8 cellular contexts compared by ENCODE assay signal in the genomic region with DNA sequence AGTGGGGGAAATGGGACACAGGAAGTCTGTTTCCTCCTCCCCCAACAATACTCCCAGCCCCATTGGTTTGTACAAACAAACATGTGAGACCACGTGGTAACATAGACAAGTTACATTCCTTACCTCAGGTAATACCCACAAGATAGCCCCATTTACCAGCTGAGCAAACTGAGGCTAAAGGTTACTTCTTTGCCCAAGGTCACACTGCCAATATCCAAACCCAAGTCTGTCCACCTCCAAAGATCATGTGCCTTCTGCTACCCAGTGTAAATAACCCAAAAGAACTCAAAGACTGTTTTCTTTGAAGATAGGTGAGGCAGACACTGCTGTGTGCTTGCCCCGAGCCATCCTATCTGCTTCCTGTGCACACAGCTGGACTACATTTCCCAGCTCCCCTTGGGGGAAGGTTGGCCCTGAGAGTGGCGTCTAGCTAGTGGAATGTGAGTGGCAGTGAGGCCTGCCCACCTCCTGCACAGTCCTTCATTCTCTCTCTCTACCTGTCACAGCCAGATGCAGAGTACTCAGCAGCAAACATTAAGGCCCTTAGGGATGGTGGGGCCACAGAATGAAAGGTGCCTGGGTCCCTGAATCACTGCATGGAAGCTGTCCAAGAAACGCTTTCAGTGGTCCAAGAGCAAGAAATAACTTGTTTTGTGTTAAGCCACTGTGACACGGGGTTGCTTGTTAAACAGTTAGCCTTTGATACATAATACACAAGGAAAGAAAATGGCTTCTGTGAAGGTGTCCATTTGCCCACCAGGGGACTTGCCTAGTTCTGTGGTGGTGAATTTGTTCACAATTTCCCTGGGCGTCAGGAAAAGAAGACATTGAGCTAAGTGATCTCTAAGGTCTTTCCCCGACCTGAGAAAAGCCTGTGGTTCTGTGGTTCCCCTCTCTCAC.
DNase-seq lines count a peak whose midpoint lies in the region; ATAC-seq, FAIRE-seq and TF ChIP-seq lines count a peak whose summit lies in the region.

No MANE protein-coding gene starts in this region.

- H2BK120ac ChIP-seq in trophoblast cell (ENCODE audit: insufficient read depth, low read length, poor library complexity) (no peak overlapping the region), mesenchymal stem cell (ENCODE audit: low read depth, low read length) (no peak overlapping the region)

- no peak overlapping the region for H2BK15ac ChIP-seq in mesenchymal stem cell (ENCODE audit: low read depth, poor library complexity, severe bottlenecking)

- H3K27ac Mint-ChIP-seq in CD8-positive, alpha-beta memory T cell = peak overlapping the region in 3 of 8 donors; percentile 3 to 46 (median 34)

- POLR2A ChIA-PET in CD8-positive, alpha-beta memory T cell (lab: Charles Lee) = no interaction called here
- POLR2A ChIA-PET in K562 (lab: Yijun Ruan, JAX) = interaction anchor here (1.0 to 2.3 kb wide), 5 partner anchors 14 to 471 kb away, joined by 3 to 9 read pairs (median 4); no protein-coding TSS in a partner anchor

- in situ Hi-C loops in K562 (cut with MboI) = loop anchor here (10.0 to 25.0 kb wide), 3 partner anchors 618 to 1268 kb away; partner anchors contain the start of genes HOXA10, HOXA3, HOXA7 and HOXA9

- no peak overlapping the region for H3K4me3 ChIP-seq in CD8-positive, alpha-beta memory T cell (ENCODE audit: low read length)
- H3K4me3 ChIP-seq in OCI-LY3 (ENCODE audit: low read length) (peak overlapping the region; percentile 76), K562 (no peak overlapping the region), trophoblast cell (ENCODE audit: low read depth, low read length) (no peak overlapping the region), mesenchymal stem cell (ENCODE audit: insufficient read depth in 1 of 2, low read depth in 1 of 2, low read length in 2 of 2) (no peak overlapping the region)

- H3K4me1 Mint-ChIP-seq in CD8-positive, alpha-beta memory T cell = peaks cover 24 to 35% (median 34%) of the 10 kb centered on the region in 3 donors

- H3K4me3 Mint-ChIP-seq in CD8-positive, alpha-beta memory T cell = peak overlapping the region; percentile 11 to 82 (median 48)

- peaks cover 8 to 12% of the 10 kb centered on the region in 2 donors for H3K27me3 Mint-ChIP-seq in CD8-positive, alpha-beta memory T cell

- 63% methylated on average over 7 of the region's 7 CpGs for WGBS in K562 (ENCODE audit: insufficient coverage, low coverage, missing lambda C conversion rate)
- no CpG with 5 or more reads among the region's 7 CpGs for WGBS in trophoblast cell (ENCODE audit: extremely low coverage, insufficient coverage, insufficient read length)
- WGBS in mesenchymal stem cell = 82% methylated on average over 6 of the region's 7 CpGs

- H4K8ac ChIP-seq in trophoblast cell (ENCODE audit: low read depth, low read length) = peak overlapping the region; percentile 48
- no peak overlapping the region for H4K8ac ChIP-seq in mesenchymal stem cell (ENCODE audit: low read length)

- ATAC-seq in GM18861 (IDR thresholded peaks at IDR 0.05; ENCODE audit: unreplicated experiment) = peak; percentile 69
- ATAC-seq in HG02981 (IDR thresholded peaks at IDR 0.05; ENCODE audit: unreplicated experiment) = peak; percentile 73
- peak; percentile 45 for ATAC-seq in K562

- H4K20me1 ChIP-seq in OCI-LY3 (ENCODE audit: insufficient read depth, low read length) (no peaks in the 10 kb centered on the region), K562 (replicated peaks; ENCODE audit: control insufficient read depth, insufficient read depth, low read length) (no peaks in the 10 kb centered on the region)

- H3K79me1 ChIP-seq in trophoblast cell (ENCODE audit: low read length) (no peaks in the 10 kb centered on the region), mesenchymal stem cell (replicated peaks; ENCODE audit: low read length, poor library complexity, severe bottlenecking) (no peaks in the 10 kb centered on the region)

- CTCF ChIA-PET in CD8-positive, alpha-beta memory T cell (lab: Charles Lee) = interaction anchor here (1.0 to 7.0 kb wide), 26 partner anchors 10 to 1267 kb away, joined by 3 to 85 read pairs (median 4); partner anchors contain the start of genes NFE2L3 and SNX10
- CTCF ChIA-PET in K562 (lab: Yijun Ruan, JAX; ENCODE audit: low intra/inter-chr PET ratio) = interaction anchor here (1.2 to 2.4 kb wide), 4 partner anchors 168 to 773 kb away, joined by 4 to 22 read pairs (median 14); no protein-coding TSS in a partner anchor

- H3K9me3 Mint-ChIP-seq in CD8-positive, alpha-beta memory T cell = no peaks in the 10 kb centered on the region

- H2BK12ac ChIP-seq in trophoblast cell (ENCODE audit: low read length) = no peak overlapping the region
- no peak overlapping the region for H2BK12ac ChIP-seq in mesenchymal stem cell (ENCODE audit: low read length in 2 of 2)

- peak overlapping the region; percentile 71 for H3K9ac ChIP-seq in OCI-LY3 (ENCODE audit: low read length)
- H3K9ac ChIP-seq in K562 (ENCODE audit: insufficient read depth in 1 of 2, low read depth in 2 of 2, low read length in 2 of 2) = no peak overlapping the region
- no peak overlapping the region for H3K9ac ChIP-seq in trophoblast cell (ENCODE audit: low read length)
- no peak overlapping the region for H3K9ac ChIP-seq in mesenchymal stem cell (ENCODE audit: low read length)

- no TSS peak for BruUV-seq in K562 (replicated peaks; lab: Mats Ljungman, UMichigan)

- H2AFZ ChIP-seq in OCI-LY3 (ENCODE audit: low read depth, low read length) (peak overlapping the region; percentile 82), K562 (ENCODE audit: low read depth, low read length) (peak overlapping the region; percentile 99), trophoblast cell (ENCODE audit: insufficient read depth, low read length, poor library complexity) (peak overlapping the region; percentile 30), mesenchymal stem cell (ENCODE audit: low read depth, low read length) (no peak overlapping the region)

- FAIRE-seq in K562 (lab: Jason Lieb, UNC) = no peak

- H3K9me1 ChIP-seq in K562 (ENCODE audit: control insufficient read depth, insufficient read depth, low read length) = no peaks in the 10 kb centered on the region

- no peak overlapping the region for H3K27ac ChIP-seq in CD8-positive, alpha-beta memory T cell (ENCODE audit: low read depth, low read length)
- H3K27ac ChIP-seq in OCI-LY3 (ENCODE audit: low read length) (peak overlapping the region; percentile 28; the same call in 1 of the 2 replicates), K562 (ENCODE audit: extremely low read depth, low read depth, low read length) (no peak overlapping the region), trophoblast cell (ENCODE audit: low read depth, low read length) (no peak overlapping the region), mesenchymal stem cell (ENCODE audit: low read length, poor library complexity, severe bottlenecking) (no peak overlapping the region)

- no peak overlapping the region for H3K18ac ChIP-seq in trophoblast cell (ENCODE audit: low read length)
- no peak overlapping the region for H3K18ac ChIP-seq in mesenchymal stem cell (ENCODE audit: low read depth in 1 of 2, low read length in 2 of 2)

- TF ChIP-seq EP300 in K562 (IDR thresholded peaks at IDR 0.05; ENCODE audit: low read length) = no peak

- H3K4me1 ChIP-seq in CD8-positive, alpha-beta memory T cell (ENCODE audit: insufficient read depth, low read length) = peaks cover 15% of the 10 kb centered on the region
- H3K4me1 ChIP-seq in OCI-LY3 (ENCODE audit: low read length) (peaks cover 28% of the 10 kb centered on the region), K562 (replicated peaks in 1 of 2; ENCODE audit: control insufficient read depth in 2 of 2, insufficient read depth in 2 of 2, low read length in 2 of 2) (peaks cover 4 to 18% of the 10 kb centered on the region in 2 experiments; a peak in 4 of 5 replicates), trophoblast cell (ENCODE audit: control insufficient read depth in 1 of 2, insufficient read depth in 2 of 2, low read length in 2 of 2) (peaks cover 4 to 9% of the 10 kb centered on the region in 2 experiments), mesenchymal stem cell (ENCODE audit: control insufficient read depth, insufficient read depth, low read depth, low read length) (peaks cover 4% of the 10 kb centered on the region)

- TF ChIP-seq RAD21 in K562 (CRISPR knock-in tag; conservative IDR thresholded peaks at IDR 0.05 in 1 of 2, IDR thresholded peaks at IDR 0.05 in 1 of 2) = no peak

- H4K12ac ChIP-seq in trophoblast cell (ENCODE audit: low read depth, low read length) = no peak overlapping the region

- intact Hi-C loops in K562 (cut with micrococcal nuclease) = loop anchor here (5.0 to 10.0 kb wide), 4 partner anchors 183 to 1268 kb away; partner anchors contain the start of genes CBX3 and HNRNPA2B1

- H2BK5ac ChIP-seq in trophoblast cell (ENCODE audit: low read depth, low read length, poor library complexity) (no peak overlapping the region), mesenchymal stem cell (ENCODE audit: low read depth, low read length, poor library complexity, severe bottlenecking) (no peak overlapping the region)

- TF ChIP-seq CTCF in OCI-LY3 (IDR thresholded peaks at IDR 0.05; ENCODE audit: low read depth, low read length) (no peak), K562 (IDR thresholded peaks at IDR 0.05 in 2 of 3, conservative IDR thresholded peaks at IDR 0.05 in 1 of 3; ENCODE audit: insufficient read depth in 2 of 3, low read depth in 1 of 3, low read length in 3 of 3) (no peak)

- peaks cover 0 to 2% (median under 1%) of the 10 kb centered on the region in 3 donors for H3K36me3 Mint-ChIP-seq in CD8-positive, alpha-beta memory T cell

- H3K14ac ChIP-seq in trophoblast cell (ENCODE audit: low read length) = no peak overlapping the region
- H3K14ac ChIP-seq in mesenchymal stem cell (ENCODE audit: low read length in 2 of 2) = no peak overlapping the region

- H3K27me3 ChIP-seq in CD8-positive, alpha-beta memory T cell (ENCODE audit: insufficient read depth, low read length, poor library complexity, severe bottlenecking) = no peaks in the 10 kb centered on the region
- H3K27me3 ChIP-seq in OCI-LY3 (ENCODE audit: low read depth, low read length) (peaks cover 15% of the 10 kb centered on the region), K562 (ENCODE audit: control insufficient read depth in 2 of 2, insufficient read depth in 2 of 2, low read length in 2 of 2) (no peaks in the 10 kb centered on the region; a peak in 1 of 5 replicates), trophoblast cell (ENCODE audit: insufficient read depth, low read length) (no peaks in the 10 kb centered on the region), mesenchymal stem cell (ENCODE audit: control insufficient read depth in 1 of 2, insufficient read depth in 1 of 2, low read length in 2 of 2) (peaks cover 7 to 11% of the 10 kb centered on the region in 2 experiments)

- H3K9me3 ChIP-seq in CD8-positive, alpha-beta memory T cell (ENCODE audit: low read length) = no peaks in the 10 kb centered on the region
- H3K9me3 ChIP-seq in OCI-LY3 (ENCODE audit: insufficient read depth, low read length) (no peaks in the 10 kb centered on the region), K562 (replicated peaks; ENCODE audit: control insufficient read depth, insufficient read depth, low read depth, low read length) (peaks cover 3% of the 10 kb centered on the region; the same call in 1 of the 2 replicates), trophoblast cell (ENCODE audit: insufficient read depth, low read depth, low read length) (no peaks in the 10 kb centered on the region), mesenchymal stem cell (ENCODE audit: control insufficient read depth, low read length) (no peaks in the 10 kb centered on the region)

- H3K23ac ChIP-seq in trophoblast cell (ENCODE audit: low read length) = no peak overlapping the region
- no peak overlapping the region for H3K23ac ChIP-seq in mesenchymal stem cell (ENCODE audit: low read length in 2 of 2)

- H3K4me2 ChIP-seq in OCI-LY3 (ENCODE audit: low read length) = peak overlapping the region; percentile 100
- H3K4me2 ChIP-seq in K562 (ENCODE audit: insufficient read depth, low read length) = no peak overlapping the region
- H3K4me2 ChIP-seq in trophoblast cell (ENCODE audit: low read length) = no peak overlapping the region
- no peak overlapping the region for H3K4me2 ChIP-seq in mesenchymal stem cell (ENCODE audit: low read length, poor library complexity, severe bottlenecking)

- H2AK5ac ChIP-seq in trophoblast cell (ENCODE audit: low read length) (no peak overlapping the region), mesenchymal stem cell (ENCODE audit: low read length, severe bottlenecking) (no peak overlapping the region)

- no peaks in the 10 kb centered on the region for H3K79me2 ChIP-seq in OCI-LY3 (ENCODE audit: low read length)
- no peaks in the 10 kb centered on the region for H3K79me2 ChIP-seq in K562 (ENCODE audit: control insufficient read depth, insufficient read depth, low read length)
- H3K79me2 ChIP-seq in trophoblast cell (ENCODE audit: control insufficient read depth, insufficient read depth, low read length, poor library complexity) = no peaks in the 10 kb centered on the region

- H3K36me3 ChIP-seq in CD8-positive, alpha-beta memory T cell (ENCODE audit: insufficient read depth, low read length) = no peaks in the 10 kb centered on the region
- H3K36me3 ChIP-seq in OCI-LY3 (replicated peaks; ENCODE audit: low read depth, low read length) = no peaks in the 10 kb centered on the region
- no peaks in the 10 kb centered on the region for H3K36me3 ChIP-seq in K562 (ENCODE audit: control insufficient read depth, insufficient read depth, low read length)
- no peaks in the 10 kb centered on the region for H3K36me3 ChIP-seq in trophoblast cell (ENCODE audit: control insufficient read depth in 1 of 2, insufficient read depth in 2 of 2, low read length in 2 of 2)
- H3K36me3 ChIP-seq in mesenchymal stem cell (ENCODE audit: control insufficient read depth in 1 of 2, insufficient read depth in 2 of 2, low read depth in 1 of 2, low read length in 2 of 2) = no peaks in the 10 kb centered on the region

- peak in 3 of 5 donors; percentile 23 to 60 (median 46) for DNase-seq in CD8-positive, alpha-beta memory T cell
- DNase-seq in K562 (ENCODE audit: extremely low read depth in 1 of 4, low spot score in 3 of 4) (peak in 1 of 4 experiments; percentile 33), trophoblast cell (peak in 1 of 2 donors; percentile 27), mesenchymal stem cell (no peak), SKM-1 (lab: John Stamatoyannopoulos, UW; ENCODE audit: unreplicated experiment) (no peak)

- TF ChIP-seq POLR2A in K562 (conservative IDR thresholded peaks at IDR 0.05) = no peak

- H4K91ac ChIP-seq in trophoblast cell (ENCODE audit: low read depth, low read length) (no peak overlapping the region), mesenchymal stem cell (ENCODE audit: low read length) (no peak overlapping the region)

- H3K4ac ChIP-seq in trophoblast cell (ENCODE audit: low read depth, low read length) (no peak overlapping the region), mesenchymal stem cell (ENCODE audit: low read depth in 1 of 2, low read length in 2 of 2) (no peak overlapping the region)

Comparison
In these comparisons a context has a peak if more than half of its experiments do, and no peak if none do; other contexts are left out.
1. DNase-seq: peak in CD8-positive, alpha-beta memory T cell (3 of 5); none in mesenchymal stem cell (single experiment) and SKM-1 (single experiment).
2. Peak in every context shown above with its lines, with median percentiles within 50 percentile points of each other: ATAC-seq.